ENCODE assay signal across 1 cellular context in genomic region chr6:54085526-54085925, GRCh38.
TF ChIP-seq lines count a peak whose summit lies in the region.

No MANE protein-coding gene starts in this region.

TF ChIP-seq in WTC11, 78 proteins besides CTCF, POLR2A, EP300 and RAD21 (continued from another document):
- TF ChIP-seq ZNF416 (CRISPR knock-in tag; IDR thresholded peaks at IDR 0.05) (no peak), ETV6 (CRISPR knock-in tag; IDR thresholded peaks at IDR 0.05) (no peak), AR (CRISPR knock-in tag; IDR thresholded peaks at IDR 0.05) (no peak), EMX1 (CRISPR knock-in tag; IDR thresholded peaks at IDR 0.05) (no peak), NFATC4 (CRISPR knock-in tag; IDR thresholded peaks at IDR 0.05) (no peak), ESRRA (CRISPR knock-in tag; IDR thresholded peaks at IDR 0.05; ENCODE audit: borderline replicate concordance) (no peak), ELF4 (CRISPR knock-in tag; IDR thresholded peaks at IDR 0.05; ENCODE audit: low read depth) (no peak), ZNF423 (CRISPR knock-in tag; IDR thresholded peaks at IDR 0.05) (no peak), MXD4 (CRISPR knock-in tag; IDR thresholded peaks at IDR 0.05; ENCODE audit: borderline replicate concordance) (no peak), ZNF396 (CRISPR knock-in tag; IDR thresholded peaks at IDR 0.05; ENCODE audit: borderline replicate concordance) (no peak), TEAD1 (CRISPR knock-in tag; IDR thresholded peaks at IDR 0.05) (no peak)
TF ChIP-seq in WTC11: peak in this region for 0.
